In genomic region chr20:58910473-58910872, GRCh38 we compare ENCODE assay signal across 26 cellular contexts. TPM values are rescaled to one million over a fixed set of nuclear protein-coding genes. Genes with fewer than 3 reads are reported as not detected.
"Had no signal": no experiment of that assay in that cellular context is flagged by ENCODE, and none has a peak within 500 bp of the region (broad histone marks: within the 10 kb centered on the region; RNA-seq: fewer than 3 reads in every experiment).

No MANE protein-coding gene starts in this region.

- DNase-seq: activated CD4-positive, alpha-beta T cell treated with anti-CD3 and anti-CD28 coated beads for 1 hour; activated CD4-positive, alpha-beta T cell treated with anti-CD3 and anti-CD28 coated beads, Interleukin-2, amount 50 U/mL, for 1 hour; activated CD8-positive, alpha-beta memory T cell treated with anti-CD3 and anti-CD28 coated beads for 24 hours; activated CD8-positive, alpha-beta memory T cell treated with anti-CD3 and anti-CD28 coated beads, Interleukin-2, amount 50 U/mL, for 4 hours; activated naive CD4-positive, alpha-beta T cell; activated T-cell treated with anti-CD3 and anti-CD28 coated beads, Interleukin-2, amount 50 U/mL, for 24 hours; cerebellar nuclear complex; cortex of kidney; foreskin melanocyte; hippocampal formation; left ventricle myocardium superior; mammary epithelial cell; midbrain; natural killer cell; right cardiac atrium; stimulated activated CD4-positive, alpha-beta T cell treated with anti-CD3 and anti-CD28 coated beads, Interleukin-12 subunit alpha, Interleukin-12 subunit beta, amount 100 ng/mL, for 4 hours; stomach; T-cell; WERI-Rb-1 had no signal

- H3K27ac ChIP-seq: adrenal gland, neutrophil, stomach, suprapubic skin, tibial nerve, WERI-Rb-1 had no signal

- H3K27me3 ChIP-seq: adrenal gland, neutrophil, stomach, suprapubic skin, tibial nerve had no signal

- H3K9me3 Mint-ChIP-seq: activated T-cell treated with anti-CD3 and anti-CD28 coated beads, Interleukin-2, amount 50 U/mL, for 24 hours; activated T-helper 2 cell treated with anti-CD3 and anti-CD28 coated beads, Interferon-gamma antibody, Interleukin-2, Interleukin-4, amounts not matched to agents 10 μg/mL and 5 μg/mL and 100 μg/mL, durations not matched to agents 14 hours and 24 hours and 36 hours; natural killer cell; T-cell had no signal

- ATAC-seq: left ventricle myocardium superior, natural killer cell, right cardiac atrium, T-cell had no signal

- H3K27ac Mint-ChIP-seq: activated naive CD8-positive, alpha-beta T cell; activated T-cell treated with anti-CD3 and anti-CD28 coated beads, Interleukin-2, amount 50 U/mL, for 24 hours; activated T-helper 2 cell treated with anti-CD3 and anti-CD28 coated beads, Interferon-gamma antibody, Interleukin-2, Interleukin-4, amounts not matched to agents 10 μg/mL and 5 μg/mL and 100 μg/mL, durations not matched to agents 14 hours and 24 hours and 36 hours; T-cell had no signal

- H3K9ac ChIP-seq: parathyroid adenoma had no signal

- H2AFZ ChIP-seq: parathyroid adenoma had no signal

- H3K9me3 ChIP-seq: adrenal gland, stomach, suprapubic skin, tibial nerve had no signal

- H3K4me3 Mint-ChIP-seq: activated naive CD8-positive, alpha-beta T cell; activated T-cell treated with anti-CD3 and anti-CD28 coated beads, Interleukin-2, amount 50 U/mL, for 24 hours; natural killer cell; T-cell had no signal

- H3K27me3 Mint-ChIP-seq: activated naive CD8-positive, alpha-beta T cell; activated T-cell treated with anti-CD3 and anti-CD28 coated beads, Interleukin-2, amount 50 U/mL, for 24 hours; T-cell had no signal

- H3K4me3 ChIP-seq: adrenal gland, stomach, suprapubic skin, tibial nerve had no signal

RNA-seq across cellular contexts. Expression of gene GNAS-AS1, which starts 59.8 kb away (rescaled TPM):
- total RNA-seq: suprapubic skin had no signal
